Comparison of ENCODE assay signal across 2 cellular contexts in the genomic region with DNA sequence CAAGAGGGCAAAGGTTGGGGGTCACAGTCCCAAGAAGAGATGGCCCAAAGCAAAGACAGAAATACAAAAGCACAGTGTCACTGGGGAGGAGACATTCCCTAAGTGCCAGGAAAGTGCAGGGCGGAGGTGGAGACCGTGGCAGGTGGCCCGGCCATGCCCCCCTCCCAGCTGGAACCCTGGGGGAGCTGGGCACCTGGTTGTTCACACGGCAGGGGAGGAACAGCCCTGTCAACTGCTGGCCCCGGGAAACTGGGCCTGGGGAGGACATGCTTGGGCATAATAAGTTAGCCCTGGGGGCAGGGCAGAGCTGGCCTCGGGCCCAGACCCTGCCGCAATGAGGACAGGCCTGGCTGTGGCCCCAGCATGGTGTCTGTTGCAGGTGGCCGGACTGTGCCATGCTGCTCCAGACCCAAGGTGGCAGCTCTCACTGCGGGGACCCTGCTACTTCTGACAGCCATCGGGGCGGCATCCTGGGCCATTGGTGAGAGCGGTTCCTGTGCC.
TF ChIP-seq lines count a peak whose summit lies in the region.

No MANE protein-coding gene starts in this region.

TF ChIP-seq in SK-N-SH treated with all-trans-retinoic acid at 6 μM for 48 hours, 23 proteins besides CTCF, POLR2A, EP300 and RAD21 (continued from another document):
- TF ChIP-seq ZFP3 (CRISPR knock-in tag; IDR thresholded peaks at IDR 0.05), result no peak

TF ChIP-seq in SK-N-SH, 30 proteins besides CTCF, POLR2A, EP300 and RAD21 (continued from another document):
- TF ChIP-seq, protein P1, sequence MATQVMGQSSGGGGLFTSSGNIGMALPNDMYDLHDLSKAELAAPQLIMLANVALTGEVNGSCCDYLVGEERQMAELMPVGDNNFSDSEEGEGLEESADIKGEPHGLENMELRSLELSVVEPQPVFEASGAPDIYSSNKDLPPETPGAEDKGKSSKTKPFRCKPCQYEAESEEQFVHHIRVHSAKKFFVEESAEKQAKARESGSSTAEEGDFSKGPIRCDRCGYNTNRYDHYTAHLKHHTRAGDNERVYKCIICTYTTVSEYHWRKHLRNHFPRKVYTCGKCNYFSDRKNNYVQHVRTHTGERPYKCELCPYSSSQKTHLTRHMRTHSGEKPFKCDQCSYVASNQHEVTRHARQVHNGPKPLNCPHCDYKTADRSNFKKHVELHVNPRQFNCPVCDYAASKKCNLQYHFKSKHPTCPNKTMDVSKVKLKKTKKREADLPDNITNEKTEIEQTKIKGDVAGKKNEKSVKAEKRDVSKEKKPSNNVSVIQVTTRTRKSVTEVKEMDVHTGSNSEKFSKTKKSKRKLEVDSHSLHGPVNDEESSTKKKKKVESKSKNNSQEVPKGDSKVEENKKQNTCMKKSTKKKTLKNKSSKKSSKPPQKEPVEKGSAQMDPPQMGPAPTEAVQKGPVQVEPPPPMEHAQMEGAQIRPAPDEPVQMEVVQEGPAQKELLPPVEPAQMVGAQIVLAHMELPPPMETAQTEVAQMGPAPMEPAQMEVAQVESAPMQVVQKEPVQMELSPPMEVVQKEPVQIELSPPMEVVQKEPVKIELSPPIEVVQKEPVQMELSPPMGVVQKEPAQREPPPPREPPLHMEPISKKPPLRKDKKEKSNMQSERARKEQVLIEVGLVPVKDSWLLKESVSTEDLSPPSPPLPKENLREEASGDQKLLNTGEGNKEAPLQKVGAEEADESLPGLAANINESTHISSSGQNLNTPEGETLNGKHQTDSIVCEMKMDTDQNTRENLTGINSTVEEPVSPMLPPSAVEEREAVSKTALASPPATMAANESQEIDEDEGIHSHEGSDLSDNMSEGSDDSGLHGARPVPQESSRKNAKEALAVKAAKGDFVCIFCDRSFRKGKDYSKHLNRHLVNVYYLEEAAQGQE (IDR thresholded peaks at IDR 0.05; ENCODE audit: low read depth, low read length), result no peak
